In genomic region chr14:75718199-75718598, GRCh38 we compare ENCODE assay signal across 16 cellular contexts. TPM values are rescaled to one million over a fixed set of nuclear protein-coding genes. Genes with fewer than 3 reads are reported as not detected.
DNase-seq lines count a peak whose midpoint lies in the region; ATAC-seq, FAIRE-seq and TF ChIP-seq lines count a peak whose summit lies in the region.
"Had no signal": no experiment of that assay in that cellular context is flagged by ENCODE, and none has a peak within 500 bp of the region (broad histone marks: within the 10 kb centered on the region; RNA-seq: fewer than 3 reads in every experiment).

No MANE protein-coding gene starts in this region.

- TF ChIP-seq CTCF in body of pancreas (IDR thresholded peaks at IDR 0.05) (no peak), osteoblast (IDR thresholded peaks at IDR 0.05; ENCODE audit: extremely low read depth, low read depth, low read length) (no peak), stomach (IDR thresholded peaks at IDR 0.05) (no peak)

- H3K79me2 ChIP-seq in osteoblast (ENCODE audit: insufficient read depth, low read length), result no peaks in the 10 kb centered on the region

- H3K4me3 ChIP-seq in body of pancreas (no peak overlapping the region), osteoblast (ENCODE audit: insufficient read depth, low read length) (no peak overlapping the region), stomach (no peak overlapping the region)
- H3K4me3 ChIP-seq: BLaER1 treated with 17β-estradiol and CSF1 and Interleukin-3, amounts not matched to agents 10 nM and 100 nM; GM12878; GM23248; HAP-1 had no signal

- H3K9me3 ChIP-seq in body of pancreas, result no peaks in the 10 kb centered on the region
- H3K9me3 ChIP-seq in osteoblast (ENCODE audit: low read depth, low read length), result no peaks in the 10 kb centered on the region
- no peaks in the 10 kb centered on the region for H3K9me3 ChIP-seq in stomach
- H3K9me3 ChIP-seq: BLaER1 treated with 17β-estradiol and CSF1 and Interleukin-3, amounts not matched to agents 10 nM and 100 nM; HAP-1 had no signal

- no peaks in the 10 kb centered on the region for H4K20me1 ChIP-seq in osteoblast (ENCODE audit: insufficient read depth, low read length)
- H4K20me1 ChIP-seq: BLaER1 treated with 17β-estradiol and CSF1 and Interleukin-3, amounts not matched to agents 10 nM and 100 nM had no signal

- no peak overlapping the region for H2AFZ ChIP-seq in osteoblast (ENCODE audit: low read length)
- H2AFZ ChIP-seq: GM23248 had no signal

- no peaks in the 10 kb centered on the region for H3K36me3 ChIP-seq in body of pancreas (replicated peaks in 1 of 2; ENCODE audit: insufficient read depth in 1 of 2, low read depth in 2 of 2)
- peaks cover 7% of the 10 kb centered on the region for H3K36me3 ChIP-seq in osteoblast (ENCODE audit: insufficient read depth, low read length)
- peaks cover 0 to 6% (median under 1%) of the 10 kb centered on the region in 4 donors for H3K36me3 ChIP-seq in stomach

- 41 to 45% methylated on average over 3 of the region's 3 CpGs for WGBS in body of pancreas, 2 donors
- WGBS in stomach, 5 donors, result 30 to 59% (median 45%) methylated on average over 3 of the region's 3 CpGs

- peak in 1 of 3 donors; percentile 1 for TF ChIP-seq POLR2A in body of pancreas (IDR thresholded peaks at IDR 0.05)
- no peak for TF ChIP-seq POLR2A in stomach (IDR thresholded peaks at IDR 0.05)

- DNase-seq in HTR-8/SVneo (ENCODE audit: insufficient read length, low spot score) (no peak), body of pancreas (no peak), osteoblast (ENCODE audit: insufficient read length, low spot score, missing footprints) (peak; percentile 17), stomach (no peak), kidney glomerular epithelial cell (lab: John Stamatoyannopoulos, UW) (no peak)
- DNase-seq: CD8-positive, alpha-beta T cell; COR-L47; DMS 273 treated with DMSO at 0.1 percent for 48 hours; DMS53; DND-41; EL; GM23248 had no signal

- H3K4me2 ChIP-seq in osteoblast (ENCODE audit: insufficient read depth, low read length), result no peak overlapping the region
- H3K4me2 ChIP-seq: BLaER1 treated with 17β-estradiol and CSF1 and Interleukin-3, amounts not matched to agents 10 nM and 100 nM had no signal

- ATAC-seq in body of pancreas, result peak; percentile 36
- ATAC-seq in GM18868 (IDR thresholded peaks at IDR 0.05; ENCODE audit: unreplicated experiment), result no peak
- ATAC-seq: CD8-positive, alpha-beta T cell; GM12878 had no signal

- H3K4me1 ChIP-seq in body of pancreas (peaks cover 61% of the 10 kb centered on the region), osteoblast (ENCODE audit: insufficient read depth, low read length) (peaks cover 13% of the 10 kb centered on the region), stomach (peaks cover 5 to 57% (median 39%) of the 10 kb centered on the region in 4 donors)
- H3K4me1 ChIP-seq: HAP-1 had no signal

- intact Hi-C loops in body of pancreas (cut with DNase I), result no loop called here
- intact Hi-C loops in stomach (cut with DNase I; ENCODE audit: low total_unique reads), result no loop called here

- H3K27ac ChIP-seq in body of pancreas, result peak overlapping the region; percentile 41 to 88 (median 85)
- H3K27ac ChIP-seq in osteoblast (ENCODE audit: low read depth, low read length), result no peak overlapping the region
- peak overlapping the region in 4 of 5 donors; percentile 36 to 65 (median 48) for H3K27ac ChIP-seq in stomach
- H3K27ac ChIP-seq: BLaER1 treated with 17β-estradiol and CSF1 and Interleukin-3, amounts not matched to agents 10 nM and 100 nM; GM23248 had no signal

- FAIRE-seq in HTR-8/SVneo (lab: Jason Lieb, UNC), result peak; percentile 36
- FAIRE-seq: GM12878 had no signal

- no peaks in the 10 kb centered on the region for H3K27me3 ChIP-seq in body of pancreas
- H3K27me3 ChIP-seq in osteoblast (ENCODE audit: insufficient read depth, low read length), result no peaks in the 10 kb centered on the region
- H3K27me3 ChIP-seq in stomach, result no peaks in the 10 kb centered on the region
- H3K27me3 ChIP-seq: BLaER1 treated with 17β-estradiol and CSF1 and Interleukin-3, amounts not matched to agents 10 nM and 100 nM had no signal

- no peak for TF ChIP-seq EP300 in stomach (IDR thresholded peaks at IDR 0.05)

RNA-seq across cellular contexts. Expression of gene TTLL5, which starts 57.2 kb away (rescaled TPM):
- total RNA-seq in body of pancreas, result 10 to 100 TPM; 21.0 to 21.8 TPM
- 28.3 and 30.4 TPM in 2 replicates for total RNA-seq in osteoblast
- total RNA-seq in stomach, result 10 to 100 TPM; 13.4 to 48.4 (median 24.5) TPM
- 10 to 100 TPM; 10.1 to 11.9 (median 11.3) TPM for polyA plus RNA-seq in stomach

RNA-seq across cellular contexts. Expression of gene ERG28, which starts 57.5 kb away (rescaled TPM):
- total RNA-seq in body of pancreas (1 to 10 TPM; 8.6 to 8.8 TPM), osteoblast (7.2 and 8.0 TPM in 2 replicates), stomach (10 to 100 TPM in 1 of 5 donors, 1 to 10 TPM in 2, not detected in 2; 3.3 to 24.3 (median 3.9) TPM)
- 10 to 100 TPM in 2 of 3 donors, 1 to 10 TPM in 1; 8.2 to 24.0 (median 12.4) TPM for polyA plus RNA-seq in stomach
